ENCODE assay signal across 23 cellular contexts in the genomic region with DNA sequence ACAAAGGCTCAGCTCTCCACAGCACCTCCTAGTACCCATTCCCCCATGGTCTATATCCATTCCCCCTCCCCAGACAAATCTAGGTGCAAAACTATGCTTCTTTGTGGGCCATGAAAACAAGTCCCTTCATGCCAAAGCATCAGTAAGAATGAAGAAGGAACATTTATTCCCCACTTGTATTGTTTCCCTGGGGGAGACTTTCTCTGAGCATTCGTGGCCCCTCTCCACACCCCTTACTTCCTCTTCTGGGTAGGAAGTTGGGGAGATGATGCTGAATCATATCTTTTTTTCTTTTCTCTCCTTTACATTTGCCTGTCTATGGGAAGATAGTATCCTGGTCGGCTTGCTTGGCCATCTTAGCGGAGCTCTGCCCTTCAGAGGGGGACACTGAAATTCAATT.
"Had no signal": no experiment of that assay in that cellular context is flagged by ENCODE, and none has a peak within 500 bp of the region (broad histone marks: within the 10 kb centered on the region; RNA-seq: fewer than 3 reads in every experiment).

No MANE protein-coding gene starts in this region.

- H3K27me3 Mint-ChIP-seq: activated CD4-positive, alpha-beta memory T cell treated with anti-CD3 and anti-CD28 coated beads, Interleukin-2, amount 10 ng/mL, durations not matched to agents 7 days and 5 days; activated CD8-positive, alpha-beta memory T cell treated with anti-CD3 and anti-CD28 coated beads, Interleukin-2, amount 10 ng/mL, durations not matched to agents 7 days and 5 days; activated T-helper 17 cell treated with anti-CD3 and anti-CD28 coated beads, Interleukin-2, amount 50 U/mL, for 72 hours; central memory CD8-positive, alpha-beta T cell had no signal

- H3K4me3 ChIP-seq: colonic mucosa, left lung, sigmoid colon, stomach had no signal

- H3K4me1 ChIP-seq: colonic mucosa, left lung, sigmoid colon, stomach had no signal

- H3K27ac Mint-ChIP-seq: activated CD4-positive, alpha-beta memory T cell treated with anti-CD3 and anti-CD28 coated beads, Interleukin-2, amount 10 ng/mL, durations not matched to agents 7 days and 5 days; activated CD8-positive, alpha-beta memory T cell treated with anti-CD3 and anti-CD28 coated beads, Interleukin-2, amount 10 ng/mL, durations not matched to agents 7 days and 5 days; activated T-helper 17 cell treated with anti-CD3 and anti-CD28 coated beads, Interleukin-2, amount 50 U/mL, for 72 hours; nephron progenitor cell; stimulated activated effector memory CD8-positive, alpha-beta T cell treated with anti-CD3 and anti-CD28 coated beads, Interleukin-12 subunit alpha, Interleukin-12 subunit beta, amount 100 ng/mL, for 72 hours; WTC11 had no signal

- H3K4me1 Mint-ChIP-seq: activated CD4-positive, alpha-beta memory T cell treated with anti-CD3 and anti-CD28 coated beads, Interleukin-2, amount 10 ng/mL, durations not matched to agents 7 days and 5 days; activated CD8-positive, alpha-beta memory T cell treated with anti-CD3 and anti-CD28 coated beads, Interleukin-2, amount 10 ng/mL, durations not matched to agents 7 days and 5 days; activated T-helper 17 cell treated with anti-CD3 and anti-CD28 coated beads, Interleukin-2, amount 50 U/mL, for 72 hours; central memory CD8-positive, alpha-beta T cell; nephron progenitor cell; stimulated activated effector memory CD8-positive, alpha-beta T cell treated with anti-CD3 and anti-CD28 coated beads, Interleukin-12 subunit alpha, Interleukin-12 subunit beta, amount 100 ng/mL, for 72 hours; WTC11 had no signal

- FAIRE-seq: endometrium, frontal cortex, TTC549 had no signal

- H3K36me3 Mint-ChIP-seq: activated CD8-positive, alpha-beta memory T cell treated with anti-CD3 and anti-CD28 coated beads, Interleukin-2, amount 10 ng/mL, durations not matched to agents 7 days and 5 days; brain; stimulated activated effector memory CD8-positive, alpha-beta T cell treated with anti-CD3 and anti-CD28 coated beads, Interleukin-12 subunit alpha, Interleukin-12 subunit beta, amount 100 ng/mL, for 72 hours; WTC11 had no signal

- H3K4me3 Mint-ChIP-seq: activated CD4-positive, alpha-beta memory T cell treated with anti-CD3 and anti-CD28 coated beads, Interleukin-2, amount 10 ng/mL, durations not matched to agents 7 days and 5 days; activated CD8-positive, alpha-beta memory T cell treated with anti-CD3 and anti-CD28 coated beads, Interleukin-2, amount 10 ng/mL, durations not matched to agents 7 days and 5 days; activated T-helper 17 cell treated with anti-CD3 and anti-CD28 coated beads, Interleukin-2, amount 50 U/mL, for 72 hours; brain; central memory CD8-positive, alpha-beta T cell; nephron progenitor cell; stimulated activated effector memory CD8-positive, alpha-beta T cell treated with anti-CD3 and anti-CD28 coated beads, Interleukin-12 subunit alpha, Interleukin-12 subunit beta, amount 100 ng/mL, for 72 hours; WTC11 had no signal

- H3K27ac ChIP-seq: colonic mucosa, left lung, sigmoid colon, stomach had no signal

- H3K9me3 Mint-ChIP-seq: activated T-helper 17 cell treated with anti-CD3 and anti-CD28 coated beads, Interleukin-2, amount 50 U/mL, for 72 hours; central memory CD8-positive, alpha-beta T cell had no signal

- H3K9me3 ChIP-seq: colonic mucosa had no signal

- DNase-seq: activated CD4-positive, alpha-beta memory T cell treated with anti-CD3 and anti-CD28 coated beads, Interleukin-2, amount 10 ng/mL, durations not matched to agents 7 days and 5 days; activated CD4-positive, alpha-beta T cell treated with anti-CD3 and anti-CD28 coated beads for 4 hours; activated CD8-positive, alpha-beta memory T cell treated with anti-CD3 and anti-CD28 coated beads, Interleukin-2, amount 10 ng/mL, durations not matched to agents 7 days and 5 days; activated naive CD4-positive, alpha-beta T cell; anterior cingulate cortex; colonic mucosa; erythroblast; left lung; nephron progenitor cell; nucleus accumbens; posterior cingulate gyrus; sigmoid colon; stimulated activated CD4-positive, alpha-beta T cell treated with anti-CD3 and anti-CD28 coated beads, Interleukin-4, amount 100 ng/mL, for 24 hours; stomach; trophoblast cell had no signal

- ATAC-seq: activated CD8-positive, alpha-beta memory T cell treated with anti-CD3 and anti-CD28 coated beads, Interleukin-2, amount 10 ng/mL, durations not matched to agents 7 days and 5 days; activated T-helper 17 cell treated with anti-CD3 and anti-CD28 coated beads, Interleukin-2, amount 50 U/mL, for 72 hours; left lung; stimulated activated effector memory CD8-positive, alpha-beta T cell treated with anti-CD3 and anti-CD28 coated beads, Interleukin-12 subunit alpha, Interleukin-12 subunit beta, amount 100 ng/mL, for 72 hours; WTC11 had no signal

- H3K27me3 ChIP-seq: colonic mucosa, left lung, sigmoid colon, stomach had no signal

- H3K36me3 ChIP-seq: colonic mucosa, left lung, sigmoid colon, stomach had no signal
